ENCODE assay signal across 18 cellular contexts in the genomic region with DNA sequence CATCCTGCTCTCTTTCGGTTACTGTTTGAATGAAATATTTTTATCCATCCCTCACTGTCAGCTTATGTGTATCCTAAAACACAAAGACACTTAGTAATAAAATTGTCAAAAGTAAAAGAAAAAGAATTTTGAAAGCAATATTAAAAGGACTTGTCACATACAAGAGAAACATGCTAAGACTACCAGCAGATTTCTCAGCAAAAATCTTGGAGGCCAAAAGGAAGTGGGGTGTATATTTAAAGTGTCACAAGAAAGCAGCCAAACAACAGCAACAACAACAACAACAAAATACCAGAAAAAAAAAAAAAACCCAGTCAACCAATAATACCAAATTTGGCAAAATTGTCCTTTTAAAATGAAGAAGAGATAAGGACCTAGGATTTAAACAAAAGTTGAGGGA.
DNase-seq lines count a peak whose midpoint lies in the region; TF ChIP-seq lines count a peak whose summit lies in the region.
"Had no signal": no experiment of that assay in that cellular context is flagged by ENCODE, and none has a peak within 500 bp of the region (broad histone marks: within the 10 kb centered on the region; RNA-seq: fewer than 3 reads in every experiment).

No MANE protein-coding gene starts in this region.

- intact Hi-C loops in Caco-2 (cut with micrococcal nuclease; ENCODE audit: unreplicated experiment): no loop called here

- DNase-seq in OCI-M1 (lab: John Stamatoyannopoulos, UW) (peak; percentile 78), fibroblast of pulmonary artery (ENCODE audit: low read depth) (peak; percentile 0), activated gamma-delta T cell (lab: John Stamatoyannopoulos, UW) (no peak), NCI-H510A treated with DMSO at 0.1 percent for 48 hours (lab: John Stamatoyannopoulos, UW) (no peak), Caco-2 (no peak)
- DNase-seq: 8988T; ACHN; BE2C; C1 segment of cervical spinal cord; Calu3; CD4-positive, alpha-beta memory T cell; CD4-positive, CD25-positive, alpha-beta regulatory T cell; CD8-positive, alpha-beta memory T cell; COR-L47; DMS79 treated with DMSO at 0.1 percent for 48 hours; GF-D8 had no signal

- CTCF ChIA-PET in Caco-2 (lab: Charles Lee): no interaction called here

- H3K4me1 Mint-ChIP-seq in Caco-2 (ENCODE audit: low read depth, unreplicated experiment): no peaks in the 10 kb centered on the region
- H3K4me1 Mint-ChIP-seq: CD14-positive monocyte; CD4-positive, alpha-beta memory T cell; CD4-positive, CD25-positive, alpha-beta regulatory T cell; CD8-positive, alpha-beta memory T cell had no signal

- H3K4me1 ChIP-seq in Caco-2: no peaks in the 10 kb centered on the region
- H3K4me1 ChIP-seq: BE2C, BLaER1 had no signal

- POLR2A ChIA-PET in Caco-2 (lab: Charles Lee): no interaction called here

- TF ChIP-seq CTCF in fibroblast of pulmonary artery (IDR thresholded peaks at IDR 0.05; ENCODE audit: low read length, missing control alignments) (no peak), Caco-2 (IDR thresholded peaks at IDR 0.05; ENCODE audit: insufficient read depth in 1 of 2, low read depth in 1 of 2, low read length in 1 of 2, severe bottlenecking in 1 of 2, unreplicated experiment in 1 of 2) (no peak)

- no peak overlapping the region for H3K27ac Mint-ChIP-seq in Caco-2 (ENCODE audit: unreplicated experiment)
- H3K27ac Mint-ChIP-seq: CD14-positive monocyte; CD4-positive, CD25-positive, alpha-beta regulatory T cell; CD8-positive, alpha-beta memory T cell had no signal

- no peaks in the 10 kb centered on the region for H3K9me3 ChIP-seq in Caco-2
- H3K9me3 ChIP-seq: BE2C had no signal

- no peak overlapping the region for H3K4me3 Mint-ChIP-seq in Caco-2 (ENCODE audit: unreplicated experiment)
- H3K4me3 Mint-ChIP-seq: CD14-positive monocyte; CD4-positive, alpha-beta memory T cell; CD4-positive, CD25-positive, alpha-beta regulatory T cell; CD8-positive, alpha-beta memory T cell had no signal

- no peaks in the 10 kb centered on the region for H3K36me3 ChIP-seq in Caco-2 (ENCODE audit: control insufficient read depth, insufficient read depth, low read length)
- H3K36me3 ChIP-seq: BE2C, BLaER1 had no signal

- H3K36me3 Mint-ChIP-seq in Caco-2 (ENCODE audit: insufficient read depth, unreplicated experiment): no peaks in the 10 kb centered on the region
- H3K36me3 Mint-ChIP-seq: CD14-positive monocyte; CD4-positive, alpha-beta memory T cell; CD4-positive, CD25-positive, alpha-beta regulatory T cell; CD8-positive, alpha-beta memory T cell had no signal

- no peaks in the 10 kb centered on the region for H3K9me3 Mint-ChIP-seq in Caco-2 (ENCODE audit: unreplicated experiment)

- no peaks in the 10 kb centered on the region for H3K27me3 Mint-ChIP-seq in Caco-2 (ENCODE audit: insufficient read depth, unreplicated experiment)
- H3K27me3 Mint-ChIP-seq: CD4-positive, alpha-beta memory T cell; CD4-positive, CD25-positive, alpha-beta regulatory T cell; CD8-positive, alpha-beta memory T cell had no signal

- no peaks in the 10 kb centered on the region for H3K27me3 ChIP-seq in Caco-2 (replicated peaks; ENCODE audit: control insufficient read depth, insufficient read depth, low read length)
- H3K27me3 ChIP-seq: BE2C, BLaER1 had no signal

- no peak overlapping the region for H3K4me3 ChIP-seq in fibroblast of pulmonary artery (replicated peaks; ENCODE audit: low read depth, low read length)
- no peak overlapping the region for H3K4me3 ChIP-seq in Caco-2 (ENCODE audit: low read depth, low read length)
- H3K4me3 ChIP-seq: BLaER1 had no signal

- BruUV-seq in Caco-2 (replicated peaks; lab: Mats Ljungman, UMichigan): no TSS peak

Comparison
In these comparisons a context has a peak if more than half of its experiments do, and no peak if none do; other contexts are left out.
1. DNase-seq: peak in OCI-M1 (single experiment) and fibroblast of pulmonary artery (single experiment); none in activated gamma-delta T cell (single experiment), NCI-H510A treated with DMSO at 0.1 percent for 48 hours (single experiment) and Caco-2 (0 of 2).